ENCODE assay signal across 24 cellular contexts in the genomic region with DNA sequence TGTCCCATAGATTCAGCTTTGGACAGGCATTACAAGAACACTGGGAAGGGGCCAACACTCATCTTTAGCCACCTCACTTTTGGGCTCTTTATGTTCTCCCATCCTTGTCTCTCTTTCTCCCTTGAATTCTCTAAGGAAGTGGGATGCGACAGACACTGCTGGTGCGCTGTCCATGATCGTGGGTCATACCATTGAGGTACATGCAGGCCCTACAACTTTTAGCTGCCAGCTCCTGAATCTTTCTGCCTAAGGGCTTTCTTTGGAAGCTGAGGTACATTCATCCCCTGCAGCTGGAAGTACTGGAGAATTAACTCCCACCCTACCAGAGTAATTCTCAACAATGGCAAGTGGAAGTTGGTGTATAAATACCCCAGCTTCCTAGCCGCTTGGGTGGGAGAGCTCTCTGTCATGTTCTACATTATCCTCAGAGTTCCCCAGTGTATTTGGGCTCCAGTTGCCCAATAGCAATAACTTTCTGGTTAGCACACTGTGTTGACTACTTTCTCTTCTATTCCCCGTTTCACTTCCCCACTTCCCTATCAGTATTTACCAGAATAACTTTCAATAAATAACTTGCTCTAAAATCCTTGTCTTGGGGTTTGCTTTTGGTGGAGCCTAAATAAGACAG.
"Had no signal": no experiment of that assay in that cellular context is flagged by ENCODE, and none has a peak within 500 bp of the region (broad histone marks: within the 10 kb centered on the region; RNA-seq: fewer than 3 reads in every experiment).

No MANE protein-coding gene starts in this region.

- H3K9me3 ChIP-seq: gastrocnemius medialis, pancreas, right lobe of liver, suprapubic skin had no signal

- DNase-seq: activated CD4-positive, alpha-beta T cell treated with anti-CD3 and anti-CD28 coated beads for 36 hours; activated CD4-positive, alpha-beta T cell treated with anti-CD3 and anti-CD28 coated beads, Interleukin-2, amount 50 U/mL, for 48 hours; activated naive CD4-positive, alpha-beta T cell treated with anti-CD3 and anti-CD28 coated beads for 36 hours; activated naive CD8-positive, alpha-beta T cell treated with anti-CD3 and anti-CD28 coated beads, Interleukin-2, amount 50 U/mL, for 24 hours; anterior cingulate cortex; brain microvascular endothelial cell; central memory CD4-positive, alpha-beta T cell; dorsolateral prefrontal cortex; erythroblast; gastrocnemius medialis; immature natural killer cell; mesenchymal stem cell; naive thymus-derived CD8-positive, alpha-beta T cell; pancreas; right lobe of liver; small intestine; stimulated activated CD4-positive, alpha-beta T cell treated with anti-CD3 and anti-CD28 coated beads, Interleukin-15, amount 100 ng/mL, for 24 hours; stimulated activated CD4-positive, alpha-beta T cell treated with anti-CD3 and anti-CD28 coated beads, Interleukin-4, amount 100 ng/mL, for 1 hour; stimulated activated naive CD8-positive, alpha-beta T cell treated with anti-CD3 and anti-CD28 coated beads, Interleukin-15, amount 100 ng/mL, for 72 hours; trophoblast cell had no signal

- H3K4me1 Mint-ChIP-seq: activated CD4-positive, alpha-beta T cell treated with anti-CD3 and anti-CD28 coated beads for 36 hours; endodermal cell; immature natural killer cell; stimulated activated naive CD8-positive, alpha-beta T cell treated with anti-CD3 and anti-CD28 coated beads, Interleukin-15, amount 100 ng/mL, for 72 hours; WTC11 had no signal

- H3K27me3 ChIP-seq: brain microvascular endothelial cell, gastrocnemius medialis, pancreas, right lobe of liver, suprapubic skin had no signal

- H3K4me3 ChIP-seq: dorsolateral prefrontal cortex, gastrocnemius medialis, pancreas, right lobe of liver, suprapubic skin had no signal

- H3K27ac ChIP-seq: brain microvascular endothelial cell, dorsolateral prefrontal cortex, pancreas, right lobe of liver, suprapubic skin had no signal

- H3K4me1 ChIP-seq: gastrocnemius medialis, pancreas, right lobe of liver, suprapubic skin had no signal

- H3K36me3 ChIP-seq: brain microvascular endothelial cell, gastrocnemius medialis, pancreas, right lobe of liver, suprapubic skin had no signal

- H3K36me3 Mint-ChIP-seq: immature natural killer cell; naive thymus-derived CD8-positive, alpha-beta T cell; WTC11 had no signal

- H3K4me3 Mint-ChIP-seq: activated CD4-positive, alpha-beta T cell treated with anti-CD3 and anti-CD28 coated beads for 36 hours; activated naive CD4-positive, alpha-beta T cell treated with anti-CD3 and anti-CD28 coated beads for 36 hours; activated naive CD8-positive, alpha-beta T cell treated with anti-CD3 and anti-CD28 coated beads, Interleukin-2, amount 50 U/mL, for 24 hours; endodermal cell; immature natural killer cell; naive thymus-derived CD8-positive, alpha-beta T cell; stimulated activated naive CD8-positive, alpha-beta T cell treated with anti-CD3 and anti-CD28 coated beads, Interleukin-15, amount 100 ng/mL, for 72 hours; T-helper 2 cell treated with Interferon-gamma antibody and Interleukin-4, amounts not matched to agents 5 μg/mL and 100 μg/mL, for 36 hours; WTC11 had no signal

- H3K27ac Mint-ChIP-seq: activated CD4-positive, alpha-beta T cell treated with anti-CD3 and anti-CD28 coated beads for 36 hours; activated naive CD4-positive, alpha-beta T cell treated with anti-CD3 and anti-CD28 coated beads for 36 hours; activated naive CD8-positive, alpha-beta T cell treated with anti-CD3 and anti-CD28 coated beads, Interleukin-2, amount 50 U/mL, for 24 hours; endodermal cell; immature natural killer cell; naive thymus-derived CD8-positive, alpha-beta T cell; stimulated activated naive CD8-positive, alpha-beta T cell treated with anti-CD3 and anti-CD28 coated beads, Interleukin-15, amount 100 ng/mL, for 72 hours; T-helper 2 cell treated with Interferon-gamma antibody and Interleukin-4, amounts not matched to agents 5 μg/mL and 100 μg/mL, for 36 hours; WTC11 had no signal

- H3K9me3 Mint-ChIP-seq: activated naive CD4-positive, alpha-beta T cell treated with anti-CD3 and anti-CD28 coated beads for 36 hours; stimulated activated naive CD8-positive, alpha-beta T cell treated with anti-CD3 and anti-CD28 coated beads, Interleukin-15, amount 100 ng/mL, for 72 hours had no signal

- ATAC-seq: activated CD4-positive, alpha-beta T cell treated with anti-CD3 and anti-CD28 coated beads for 36 hours; activated naive CD8-positive, alpha-beta T cell treated with anti-CD3 and anti-CD28 coated beads, Interleukin-2, amount 50 U/mL, for 24 hours; gastrocnemius medialis; naive thymus-derived CD8-positive, alpha-beta T cell; pancreas; right lobe of liver; stimulated activated naive CD8-positive, alpha-beta T cell treated with anti-CD3 and anti-CD28 coated beads, Interleukin-15, amount 100 ng/mL, for 72 hours; WTC11 had no signal

- H3K27me3 Mint-ChIP-seq: stimulated activated naive CD8-positive, alpha-beta T cell treated with anti-CD3 and anti-CD28 coated beads, Interleukin-15, amount 100 ng/mL, for 72 hours had no signal
